In the genomic region with DNA sequence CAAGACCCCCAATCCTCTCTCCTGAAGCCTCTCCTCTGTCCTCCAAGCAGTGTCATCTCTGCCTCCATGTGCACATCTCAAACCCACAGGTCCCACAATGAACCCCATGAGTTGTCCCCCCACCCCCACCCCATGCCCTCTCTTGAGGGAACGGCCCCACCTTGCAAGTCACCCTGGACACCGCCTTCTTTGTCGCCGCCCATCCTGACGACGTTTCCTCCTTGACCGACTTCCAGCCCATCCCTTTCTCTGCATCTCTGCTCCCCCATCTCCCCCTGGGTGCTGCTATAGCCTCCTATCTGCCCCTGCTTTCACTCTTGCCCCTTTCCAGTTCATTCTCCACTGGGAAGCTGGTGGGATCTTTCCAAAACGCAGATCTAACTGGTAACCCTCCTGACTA, we compare ENCODE assay signal across 24 cellular contexts. TPM values are rescaled to one million over a fixed set of nuclear protein-coding genes. Genes with fewer than 3 reads are reported as not detected.
"Had no signal": no experiment of that assay in that cellular context is flagged by ENCODE, and none has a peak within 500 bp of the region (broad histone marks: within the 10 kb centered on the region; RNA-seq: fewer than 3 reads in every experiment).

No MANE protein-coding gene starts in this region.

- H2AFZ ChIP-seq: neural progenitor cell had no signal

- H3K27me3 ChIP-seq: stomach had no signal

- H3K9me3 ChIP-seq: heart left ventricle, stomach, thoracic aorta had no signal

- H3K27ac ChIP-seq: heart left ventricle, neural progenitor cell, thoracic aorta had no signal

- H3K36me3 ChIP-seq: neural progenitor cell, thoracic aorta had no signal

- H3K4me3 ChIP-seq: heart left ventricle, neural progenitor cell, stomach, thoracic aorta had no signal

- ATAC-seq: esophagus mucosa; heart left ventricle; naive thymus-derived CD8-positive, alpha-beta T cell; sciatic nerve had no signal

- DNase-seq: cortex of kidney; effector memory CD4-positive, alpha-beta T cell; heart left ventricle; hippocampal formation; naive thymus-derived CD8-positive, alpha-beta T cell; occipital lobe; stimulated activated naive CD4-positive, alpha-beta T cell; stomach; substantia nigra; trophoblast cell had no signal

- H3K27ac Mint-ChIP-seq: neural progenitor cell had no signal

- H3K4me2 ChIP-seq: neural progenitor cell had no signal

- H3K9ac ChIP-seq: neural progenitor cell had no signal

- H3K9me3 Mint-ChIP-seq: naive thymus-derived CD8-positive, alpha-beta T cell; neural progenitor cell had no signal

- H3K4me3 Mint-ChIP-seq: neural progenitor cell had no signal

RNA-seq across cellular contexts. Expression of a gene that starts 12.8 kb away (rescaled TPM):
- total RNA-seq: chondrocyte; fibroblast of lung; lung microvascular endothelial cell; mesenteric fat pad; mononuclear cell; naive thymus-derived CD8-positive, alpha-beta T cell; skeletal muscle tissue had no signal
- polyA plus RNA-seq: fibroblast of lung; naive thymus-derived CD8-positive, alpha-beta T cell had no signal

RNA-seq across cellular contexts. Expression of a gene that starts 15.2 kb away (rescaled TPM):
- total RNA-seq: glomerular endothelial cell, kidney epithelial cell, lung microvascular endothelial cell, pulmonary artery endothelial cell had no signal
- polyA plus RNA-seq: naive thymus-derived CD8-positive, alpha-beta T cell had no signal

RNA-seq across cellular contexts. Expression of a gene that starts 37.1 kb away (rescaled TPM):
- polyA plus RNA-seq: liver had no signal
